8 cellular contexts compared by ENCODE assay signal in the genomic region with DNA sequence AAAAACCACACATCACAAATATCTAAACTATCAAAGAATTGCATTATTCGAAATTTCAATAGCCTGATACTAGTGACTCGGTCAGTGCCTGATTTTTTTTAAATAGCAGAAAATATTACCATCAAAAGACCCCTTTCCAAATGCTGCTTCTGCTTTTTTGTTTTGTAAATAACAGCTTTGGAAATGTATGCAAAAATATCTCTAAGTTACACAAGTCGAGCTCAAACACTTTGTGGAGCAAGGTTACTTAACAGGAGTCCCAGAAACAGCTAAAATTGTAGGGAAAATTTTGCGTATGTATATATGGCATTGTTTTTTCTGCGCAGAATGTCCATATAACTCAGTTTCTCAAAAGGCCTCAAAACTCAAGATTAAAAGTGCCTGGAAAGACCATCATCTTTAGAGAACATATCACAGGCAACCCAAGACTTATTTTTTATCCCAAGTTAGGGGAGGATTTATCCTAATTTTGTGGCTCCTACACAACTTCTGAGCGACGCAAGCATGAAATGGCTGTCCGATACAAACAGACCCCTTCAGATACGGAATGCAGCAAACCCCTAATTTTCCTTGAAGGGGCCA. TPM values are rescaled to one million over a fixed set of nuclear protein-coding genes. Genes with fewer than 3 reads are reported as not detected.
A peak's percentile ranks its signal among the peaks of the same experiment; 100 is the strongest.
DNase-seq lines count a peak whose midpoint lies in the region; ATAC-seq, FAIRE-seq and TF ChIP-seq lines count a peak whose summit lies in the region.

No MANE protein-coding gene starts in this region.

- peak overlapping the region; percentile 85 for H3K9ac ChIP-seq in GM12878 (ENCODE audit: control insufficient read depth, insufficient read depth, low read length)

- no peak for DNase-seq in activated naive CD4-positive, alpha-beta T cell treated with anti-CD3 and anti-CD28 coated beads, Interleukin-2, amount 10 ng/mL, durations not matched to agents 7 days and 5 days
- DNase-seq in activated naive CD4-positive, alpha-beta T cell treated with anti-CD3 and anti-CD28 coated beads, Interleukin-2, amount 50 U/mL, for 72 hours (ENCODE audit: low spot score in 2 of 2): no peak
- DNase-seq in GM12878 (ENCODE audit: low read depth, low spot score) (no peak), memory B cell (ENCODE audit: low spot score in 2 of 2) (no peak), upper lobe of left lung (no peak), NCI-H146 treated with DMSO at 0.1 percent for 48 hours (lab: John Stamatoyannopoulos, UW; ENCODE audit: unreplicated experiment) (no peak), SK-N-DZ (ENCODE audit: low spot score) (no peak)

- H3K4me3 Mint-ChIP-seq in activated naive CD4-positive, alpha-beta T cell treated with anti-CD3 and anti-CD28 coated beads, Interleukin-2, amount 10 ng/mL, durations not matched to agents 7 days and 5 days: peak overlapping the region; percentile 89
- H3K4me3 Mint-ChIP-seq in memory B cell: peak overlapping the region; percentile 100

- H3K79me2 ChIP-seq in GM12878 (ENCODE audit: control insufficient read depth, insufficient read depth, low read length): peaks cover 34% of the 10 kb centered on the region

- H3K27me3 ChIP-seq in GM12878 (replicated peaks in 1 of 2; ENCODE audit: control insufficient read depth in 2 of 2, insufficient read depth in 2 of 2, low read length in 1 of 2) (no peaks in the 10 kb centered on the region), upper lobe of left lung (no peaks in the 10 kb centered on the region)

- peak overlapping the region; percentile 71 for H3K27ac ChIP-seq in GM12878 (ENCODE audit: control insufficient read depth, insufficient read depth)
- H3K27ac ChIP-seq in upper lobe of left lung: peak overlapping the region; percentile 96 to 99 (median 97)

- TF ChIP-seq POLR2A in GM12878 (IDR thresholded peaks at IDR 0.05; ENCODE audit: low read depth, low read length): no peak
- no peak for TF ChIP-seq POLR2A in upper lobe of left lung (IDR thresholded peaks at IDR 0.05)

- peak overlapping the region; percentile 72 for H3K4me2 ChIP-seq in GM12878 (ENCODE audit: control insufficient read depth, insufficient read depth)

- RAD21 ChIA-PET in GM12878 (lab: Charles Lee; ENCODE audit: unreplicated experiment): interaction anchor here (1.5 kb wide), 1 partner anchor 58 kb away, joined by 3 read pairs; no protein-coding TSS in a partner anchor

- H4K20me1 ChIP-seq in GM12878 (ENCODE audit: control insufficient read depth, insufficient read depth): no peaks in the 10 kb centered on the region

- H3K27ac Mint-ChIP-seq in activated naive CD4-positive, alpha-beta T cell treated with anti-CD3 and anti-CD28 coated beads, Interleukin-2, amount 10 ng/mL, durations not matched to agents 7 days and 5 days: peak overlapping the region; percentile 86
- H3K27ac Mint-ChIP-seq in activated naive CD4-positive, alpha-beta T cell treated with anti-CD3 and anti-CD28 coated beads, Interleukin-2, amount 50 U/mL, for 72 hours: peak overlapping the region in 1 of 2 donors; percentile 95
- peak overlapping the region; percentile 93 for H3K27ac Mint-ChIP-seq in memory B cell

- TF ChIP-seq RAD21 in GM12878 (IDR thresholded peaks at IDR 0.05; ENCODE audit: insufficient read depth, low read depth, low read length): no peak

- peaks cover 41% of the 10 kb centered on the region for H3K4me1 Mint-ChIP-seq in activated naive CD4-positive, alpha-beta T cell treated with anti-CD3 and anti-CD28 coated beads, Interleukin-2, amount 10 ng/mL, durations not matched to agents 7 days and 5 days
- peaks cover 3% of the 10 kb centered on the region for H3K4me1 Mint-ChIP-seq in memory B cell

- FAIRE-seq in GM12878 (lab: Jason Lieb, UNC): no peak

- CTCF ChIA-PET in activated naive CD4-positive, alpha-beta T cell treated with anti-CD3 and anti-CD28 coated beads, Interleukin-2, amount 10 ng/mL, durations not matched to agents 7 days and 5 days (lab: Charles Lee): interaction anchor here (1.3 kb wide), 1 partner anchor 60 kb away, joined by 4 read pairs; no protein-coding TSS in a partner anchor
- CTCF ChIA-PET in GM12878 (lab: Yijun Ruan, JAX): interaction anchor here (0.8 kb wide), 1 partner anchor 84 kb away, joined by 4 read pairs; no protein-coding TSS in a partner anchor

- no peaks in the 10 kb centered on the region for H3K9me3 Mint-ChIP-seq in activated naive CD4-positive, alpha-beta T cell treated with anti-CD3 and anti-CD28 coated beads, Interleukin-2, amount 10 ng/mL, durations not matched to agents 7 days and 5 days
- no peaks in the 10 kb centered on the region for H3K9me3 Mint-ChIP-seq in activated naive CD4-positive, alpha-beta T cell treated with anti-CD3 and anti-CD28 coated beads, Interleukin-2, amount 50 U/mL, for 72 hours
- no peaks in the 10 kb centered on the region for H3K9me3 Mint-ChIP-seq in memory B cell

- intact Hi-C loops in GM12878 (cut with micrococcal nuclease; ENCODE audit: unreplicated experiment): loop anchor here (2.0 to 10.0 kb wide), 3 partner anchors 59 to 245 kb away; partner anchors contain the start of gene ASF1A

- TF ChIP-seq CTCF in GM12878 (IDR thresholded peaks at IDR 0.05 in 2 of 3, conservative IDR thresholded peaks at IDR 0.05 in 1 of 3; ENCODE audit: control insufficient read depth in 2 of 3, extremely low read depth in 1 of 3, insufficient read depth in 1 of 3, low read depth in 3 of 3, low read length in 3 of 3) (no peak), upper lobe of left lung (IDR thresholded peaks at IDR 0.05) (no peak)

- no peaks in the 10 kb centered on the region for H3K9me3 ChIP-seq in GM12878 (replicated peaks; ENCODE audit: control insufficient read depth, insufficient read depth, low read length)
- no peaks in the 10 kb centered on the region for H3K9me3 ChIP-seq in upper lobe of left lung

- no peak for TF ChIP-seq EP300 in GM12878 (IDR thresholded peaks at IDR 0.05; ENCODE audit: borderline replicate concordance in 1 of 2, control insufficient read depth in 1 of 2, low read depth in 2 of 2, low read length in 2 of 2)
- TF ChIP-seq EP300 in upper lobe of left lung (IDR thresholded peaks at IDR 0.05): no peak

- no peak for ATAC-seq in activated naive CD4-positive, alpha-beta T cell treated with anti-CD3 and anti-CD28 coated beads, Interleukin-2, amount 50 U/mL, for 72 hours
- ATAC-seq in GM12878 (no peak), memory B cell (ENCODE audit: low read depth) (no peak), upper lobe of left lung (ENCODE audit: low FRiP score in 2 of 2) (no peak), GM21786 (IDR thresholded peaks at IDR 0.05; ENCODE audit: unreplicated experiment) (no peak)

- no TSS peak for BruUV-seq in GM12878 (replicated peaks; lab: Mats Ljungman, UMichigan)

- peaks cover 0 to 2% of the 10 kb centered on the region in 2 experiments; a peak in 1 of 4 replicates for H3K36me3 ChIP-seq in GM12878 (ENCODE audit: control insufficient read depth in 2 of 2, insufficient read depth in 2 of 2, low read length in 1 of 2)
- H3K36me3 ChIP-seq in upper lobe of left lung: no peaks in the 10 kb centered on the region

- WGBS in GM12878 (ENCODE audit: insufficient coverage, insufficient replicate concordance, low lambda C conversion rate, missing lambda C conversion rate): 3% methylated on average over 9 of the region's 9 CpGs
- WGBS in upper lobe of left lung, 2 donors: 24% methylated on average over 9 of the region's 9 CpGs

- in situ Hi-C loops in GM12878 (cut with MboI): no loop called here

- SMC1A ChIA-PET in GM12878 (lab: Charles Lee; ENCODE audit: uncharacterized antibody, unreplicated experiment): interaction anchor here (1.1 to 1.3 kb wide), 4 partner anchors 10 to 80 kb away, joined by 3 to 5 read pairs (median 4); no protein-coding TSS in a partner anchor

- H2AFZ ChIP-seq in GM12878 (ENCODE audit: control insufficient read depth, low read depth, low read length): peak overlapping the region; percentile 86

- POLR2A ChIA-PET in GM12878 (lab: Charles Lee): interaction anchor here (1.5 kb wide), 1 partner anchor 59 kb away, joined by 4 read pairs; no protein-coding TSS in a partner anchor

- H3K36me3 Mint-ChIP-seq in activated naive CD4-positive, alpha-beta T cell treated with anti-CD3 and anti-CD28 coated beads, Interleukin-2, amount 10 ng/mL, durations not matched to agents 7 days and 5 days: peaks cover 17% of the 10 kb centered on the region
- peaks cover 7 to 13% of the 10 kb centered on the region in 2 donors for H3K36me3 Mint-ChIP-seq in activated naive CD4-positive, alpha-beta T cell treated with anti-CD3 and anti-CD28 coated beads, Interleukin-2, amount 50 U/mL, for 72 hours
- no peaks in the 10 kb centered on the region for H3K36me3 Mint-ChIP-seq in memory B cell

- H3K27me3 Mint-ChIP-seq in activated naive CD4-positive, alpha-beta T cell treated with anti-CD3 and anti-CD28 coated beads, Interleukin-2, amount 10 ng/mL, durations not matched to agents 7 days and 5 days: no peaks in the 10 kb centered on the region
- no peaks in the 10 kb centered on the region for H3K27me3 Mint-ChIP-seq in memory B cell

- H3K4me3 ChIP-seq in GM12878 (peak overlapping the region; percentile 92), upper lobe of left lung (peak overlapping the region; percentile 71 to 93 (median 80))

- H3K4me1 ChIP-seq in GM12878 (ENCODE audit: control insufficient read depth, insufficient read depth, low read length) (peaks cover 5% of the 10 kb centered on the region), upper lobe of left lung (peaks cover 13 to 23% (median 15%) of the 10 kb centered on the region in 4 donors)

RNA-seq across cellular contexts. Expression of gene CEP85L, which starts 1.4 kb away (rescaled TPM):
- 10 to 100 TPM; 38.5 to 41.3 TPM for total RNA-seq in activated naive CD4-positive, alpha-beta T cell treated with anti-CD3 and anti-CD28 coated beads, Interleukin-2, amount 50 U/mL, for 72 hours
- total RNA-seq in GM12878 (2013; cell fraction: nucleolus; rRNA removed): 57.2 and 58.3 TPM in 2 replicates
- 7.1 and 8.1 TPM in 2 replicates for total RNA-seq in GM12878 (2014; rRNA removed)
- 10.4 and 11.0 TPM in 2 replicates for total RNA-seq in GM12878 (2014; rRNA removed; fragmentation: Illumina TruSeq; extraction: Trizol)
- total RNA-seq in GM12878 (2021): 8.7 and 9.1 TPM in 2 replicates
- polyA plus RNA-seq in GM12878 (2011; ENCODE audit: low read depth): 3.6 TPM
- polyA plus RNA-seq in GM12878 (2011; rRNA removed): 10.9 and 14.4 TPM in 2 replicates
- 2.9 and 3.0 TPM in 2 replicates for polyA plus RNA-seq in GM12878 (2011; cell fraction: cytosol; rRNA removed)
- 11.1 and 17.3 TPM in 2 replicates for polyA plus RNA-seq in GM12878 (2011; cell fraction: nucleus; rRNA removed)
- polyA plus RNA-seq in GM12878 (2012): 4.0 and 4.5 TPM in 2 replicates
- polyA plus RNA-seq in GM12878 (2014; fragmentation: Illumina TruSeq; extraction: Trizol): 4.8 and 6.5 TPM in 2 replicates
- 1 to 10 TPM; 1.8 to 3.7 TPM for polyA plus RNA-seq in GM12878 (2014; fragmentation: Nextera tagmentation; extraction: Ambion mirVana)
- 3.1 and 4.2 TPM in 2 replicates for polyA plus RNA-seq in GM12878 (2014; rRNA removed)
- 1 to 10 TPM; 7.1 to 8.8 TPM for polyA plus RNA-seq in GM12878 (2016; fragmentation: Nextera tagmentation; extraction: Ambion mirVana)
- polyA minus RNA-seq in GM12878 (2011; rRNA and poly(A)+ RNA removed): 38.6 and 84.4 TPM in 2 replicates
- polyA minus RNA-seq in GM12878 (2011; cell fraction: cytosol; rRNA and poly(A)+ RNA removed): 7.9 and 8.6 TPM in 2 replicates
- polyA minus RNA-seq in GM12878 (2011; cell fraction: nucleus; rRNA and poly(A)+ RNA removed): 39.0 and 55.6 TPM in 2 replicates
- total RNA-seq in upper lobe of left lung: 10 to 100 TPM in 5 of 6 donors, 1 to 10 TPM in 1; 7.5 to 22.0 (median 13.0) TPM
- 3.3 and 4.9 TPM in 2 replicates for polyA plus RNA-seq in SK-N-DZ (2014; cell fraction: cytosol; rRNA removed)
- 3.5 and 4.1 TPM in 2 replicates for polyA plus RNA-seq in SK-N-DZ (2014; cell fraction: nucleus; rRNA removed)
